11 cellular contexts compared by ENCODE assay signal in the genomic region with DNA sequence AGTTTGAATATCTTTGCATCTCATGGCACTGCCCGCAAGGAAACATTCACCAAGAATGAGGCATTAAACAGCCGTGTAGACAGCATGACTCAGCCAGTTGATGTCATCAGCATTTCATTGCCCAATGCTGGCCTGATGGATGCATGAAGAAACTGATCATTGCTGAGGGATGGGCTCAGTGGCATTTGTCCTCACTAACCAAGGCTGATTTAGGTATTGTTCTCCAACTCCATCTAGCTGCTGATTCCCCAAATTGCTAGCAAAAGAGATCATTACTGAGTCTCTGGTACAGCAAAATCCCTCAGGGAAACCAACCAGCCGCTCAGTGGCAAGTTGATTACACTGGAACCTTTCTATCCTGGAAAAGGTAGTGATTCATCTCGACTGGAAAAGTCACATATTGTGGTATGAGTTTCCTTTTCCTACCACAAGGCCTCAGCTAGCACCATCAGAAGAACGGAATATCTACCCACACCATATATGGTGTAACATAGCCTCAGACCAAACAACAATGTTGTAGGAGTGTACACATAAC.
DNase-seq lines count a peak whose midpoint lies in the region; ATAC-seq and TF ChIP-seq lines count a peak whose summit lies in the region.
"Had no signal": no experiment of that assay in that cellular context is flagged by ENCODE, and none has a peak within 500 bp of the region (broad histone marks: within the 10 kb centered on the region; RNA-seq: fewer than 3 reads in every experiment).

No MANE protein-coding gene starts in this region.

- H3K56ac ChIP-seq in mesendoderm (ENCODE audit: low read length) = no peak overlapping the region

- TF ChIP-seq POLR2A in esophagus muscularis mucosa (IDR thresholded peaks at IDR 0.05; ENCODE audit: low read depth) = no peak

- no peak overlapping the region for H3K4me3 Mint-ChIP-seq in CD8-positive, alpha-beta memory T cell
- H3K4me3 Mint-ChIP-seq: activated B cell treated with CpG ODN at 0.5 μM for 24 hours; effector memory CD8-positive, alpha-beta T cell had no signal

- H4K5ac ChIP-seq in mesendoderm (ENCODE audit: low read length) = no peak overlapping the region

- no peak overlapping the region for H3K27ac Mint-ChIP-seq in CD8-positive, alpha-beta memory T cell
- H3K27ac Mint-ChIP-seq: activated B cell treated with CpG ODN at 0.5 μM for 24 hours; effector memory CD8-positive, alpha-beta T cell had no signal

- H2BK120ac ChIP-seq in mesendoderm (ENCODE audit: low read depth, low read length) = no peak overlapping the region

- H3K79me1 ChIP-seq in mesendoderm (ENCODE audit: low read length) = no peaks in the 10 kb centered on the region

- no peaks in the 10 kb centered on the region for H3K4me1 ChIP-seq in mesendoderm (ENCODE audit: control insufficient read depth, low read depth, low read length)
- H3K4me1 ChIP-seq in esophagus muscularis mucosa = no peaks in the 10 kb centered on the region
- no peaks in the 10 kb centered on the region for H3K4me1 ChIP-seq in CD8-positive, alpha-beta memory T cell (ENCODE audit: insufficient read depth, low read length)
- H3K4me1 ChIP-seq: pancreas had no signal

- H2BK15ac ChIP-seq in mesendoderm (replicated peaks; ENCODE audit: low read depth) = no peak overlapping the region

- no peak for TF ChIP-seq EP300 in esophagus muscularis mucosa (IDR thresholded peaks at IDR 0.05)

- POLR2A ChIA-PET in CD8-positive, alpha-beta memory T cell (lab: Charles Lee) = no interaction called here

- H2AK5ac ChIP-seq in mesendoderm (ENCODE audit: low read length) = no peak overlapping the region

- no peak for ATAC-seq in GM21737 (IDR thresholded peaks at IDR 0.05; ENCODE audit: unreplicated experiment)
- ATAC-seq: effector memory CD8-positive, alpha-beta T cell had no signal

- in situ Hi-C loops in astrocyte of the spinal cord (cut with HindIII; ENCODE audit: low sequenced_read_pairs) = no loop called here

- no peak overlapping the region for H3K9ac ChIP-seq in mesendoderm (ENCODE audit: low read length)

- H3K27me3 Mint-ChIP-seq in CD8-positive, alpha-beta memory T cell = no peaks in the 10 kb centered on the region
- H3K27me3 Mint-ChIP-seq: activated B cell treated with CpG ODN at 0.5 μM for 24 hours; effector memory CD8-positive, alpha-beta T cell had no signal

- no peaks in the 10 kb centered on the region for H3K36me3 ChIP-seq in mesendoderm (ENCODE audit: control insufficient read depth, insufficient read depth, low read length)
- H3K36me3 ChIP-seq in esophagus muscularis mucosa = no peaks in the 10 kb centered on the region
- no peaks in the 10 kb centered on the region for H3K36me3 ChIP-seq in CD8-positive, alpha-beta memory T cell (ENCODE audit: insufficient read depth, low read length)
- H3K36me3 ChIP-seq: pancreas had no signal

- intact Hi-C loops in esophagus muscularis mucosa (cut with DNase I) = no loop called here

- no CpG with 5 or more reads among the region's 5 CpGs for WGBS in mesendoderm (ENCODE audit: extremely low coverage, insufficient coverage, low lambda C conversion rate)
- whole genome bisulfite sequencing in esophagus muscularis mucosa = 55% methylated on average over 5 of the region's 5 CpGs

- peak; percentile 54 for TF ChIP-seq CTCF in astrocyte of the spinal cord (IDR thresholded peaks at IDR 0.05; ENCODE audit: low read depth, low read length)
- TF ChIP-seq CTCF in esophagus muscularis mucosa (IDR thresholded peaks at IDR 0.05) = no peak

- no peaks in the 10 kb centered on the region for H3K9me3 ChIP-seq in esophagus muscularis mucosa
- H3K9me3 ChIP-seq in CD8-positive, alpha-beta memory T cell (ENCODE audit: low read length) = no peaks in the 10 kb centered on the region
- H3K9me3 ChIP-seq: pancreas had no signal

- H3K27me3 ChIP-seq in mesendoderm (ENCODE audit: insufficient read depth, low read length, poor library complexity) (no peaks in the 10 kb centered on the region), esophagus muscularis mucosa (no peaks in the 10 kb centered on the region)
- no peaks in the 10 kb centered on the region for H3K27me3 ChIP-seq in CD8-positive, alpha-beta memory T cell (ENCODE audit: insufficient read depth, low read length, poor library complexity, severe bottlenecking)
- H3K27me3 ChIP-seq: pancreas had no signal

- H3K27ac ChIP-seq in mesendoderm (ENCODE audit: low read depth, low read length) (no peak overlapping the region), esophagus muscularis mucosa (replicated peaks in 1 of 4) (no peak overlapping the region)
- H3K27ac ChIP-seq in CD8-positive, alpha-beta memory T cell (ENCODE audit: low read depth, low read length) = no peak overlapping the region
- H3K27ac ChIP-seq: pancreas had no signal

- H3K4me2 ChIP-seq in mesendoderm (ENCODE audit: low read length) = no peak overlapping the region

- no peak overlapping the region for H3K23ac ChIP-seq in mesendoderm (ENCODE audit: low read length)

- no peak overlapping the region for H4K8ac ChIP-seq in mesendoderm (ENCODE audit: low read depth, low read length)

- DNase-seq in ELR (ENCODE audit: low read depth) (peak; percentile 97), NCI-H146 (lab: John Stamatoyannopoulos, UW) (peak; percentile 55), astrocyte of the spinal cord (ENCODE audit: low read depth, low spot score) (peak; percentile 93), mesendoderm (peak; percentile 91), esophagus muscularis mucosa (ENCODE audit: extremely low spot score) (no peak)
- no peak for DNase-seq in NK-92 treated with Interleukin-12 subunit alpha and Interleukin-12 subunit beta, amount 100 ng/mL, for 24 hours (lab: John Stamatoyannopoulos, UW)
- DNase-seq in CD8-positive, alpha-beta memory T cell = no peak
- DNase-seq: activated B cell treated with CpG ODN at 0.5 μM for 24 hours; effector memory CD8-positive, alpha-beta T cell; pancreas had no signal

- H3K79me2 ChIP-seq in mesendoderm (ENCODE audit: control insufficient read depth, insufficient read depth, low read length) = no peaks in the 10 kb centered on the region

- no peak overlapping the region for H3K4ac ChIP-seq in mesendoderm (ENCODE audit: low read depth, low read length)

- H3K4me3 ChIP-seq in astrocyte of the spinal cord (ENCODE audit: low read depth, low read length) = no peak overlapping the region
- no peak overlapping the region for H3K4me3 ChIP-seq in mesendoderm (ENCODE audit: low read length)
- H3K4me3 ChIP-seq in esophagus muscularis mucosa = no peak overlapping the region
- H3K4me3 ChIP-seq in CD8-positive, alpha-beta memory T cell (ENCODE audit: low read length) = no peak overlapping the region
- H3K4me3 ChIP-seq: pancreas had no signal

- no peak overlapping the region for H2BK5ac ChIP-seq in mesendoderm (ENCODE audit: low read length)

- no peaks in the 10 kb centered on the region for H3K4me1 Mint-ChIP-seq in CD8-positive, alpha-beta memory T cell
- H3K4me1 Mint-ChIP-seq: activated B cell treated with CpG ODN at 0.5 μM for 24 hours had no signal

- CTCF ChIA-PET in CD8-positive, alpha-beta memory T cell (lab: Charles Lee) = no interaction called here

- H3K36me3 Mint-ChIP-seq in CD8-positive, alpha-beta memory T cell = no peaks in the 10 kb centered on the region

- no peaks in the 10 kb centered on the region for H3K9me3 Mint-ChIP-seq in CD8-positive, alpha-beta memory T cell
- H3K9me3 Mint-ChIP-seq: activated B cell treated with CpG ODN at 0.5 μM for 24 hours; effector memory CD8-positive, alpha-beta T cell had no signal

- no peak overlapping the region for H3K18ac ChIP-seq in mesendoderm (ENCODE audit: low read length)

Comparison
In these comparisons a context has a peak if more than half of its experiments do, and no peak if none do; other contexts are left out.
1. DNase-seq: peak in ELR (single experiment), NCI-H146 (single experiment), astrocyte of the spinal cord (single experiment) and mesendoderm (single experiment); none in NK-92 treated with Interleukin-12 subunit alpha and Interleukin-12 subunit beta, amount 100 ng/mL, for 24 hours (single experiment), esophagus muscularis mucosa (single experiment) and CD8-positive, alpha-beta memory T cell (0 of 5).